Comparison of ENCODE assay signal across 23 cellular contexts in the genomic region with DNA sequence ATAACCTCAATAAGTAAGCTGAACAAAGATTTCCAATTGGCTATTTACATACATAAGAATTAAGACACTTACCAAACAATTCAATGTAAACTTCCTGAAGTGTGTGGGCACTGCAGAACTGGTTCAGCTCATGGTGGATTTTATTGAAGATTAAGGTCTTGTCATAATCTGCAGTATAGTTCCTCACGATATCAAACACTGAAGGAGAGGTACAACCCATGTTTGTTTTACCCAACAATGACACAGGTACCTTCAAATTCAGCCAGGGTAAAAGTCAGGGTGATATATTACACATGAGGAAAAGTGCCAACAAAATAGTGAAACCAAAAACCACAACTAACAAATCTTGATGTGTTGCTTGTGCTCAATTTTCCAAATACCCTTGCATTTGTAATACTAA. TPM values are rescaled to one million over a fixed set of nuclear protein-coding genes. Genes with fewer than 3 reads are reported as not detected.
DNase-seq lines count a peak whose midpoint lies in the region; ATAC-seq and TF ChIP-seq lines count a peak whose summit lies in the region.
"Had no signal": no experiment of that assay in that cellular context is flagged by ENCODE, and none has a peak within 500 bp of the region (broad histone marks: within the 10 kb centered on the region; RNA-seq: fewer than 3 reads in every experiment).

No MANE protein-coding gene starts in this region.

- H3K27me3 ChIP-seq in neutrophil = no peaks in the 10 kb centered on the region
- H3K27me3 ChIP-seq: BLaER1 treated with 17β-estradiol and CSF1 and Interleukin-3, amounts not matched to agents 10 nM and 100 nM had no signal

- no peaks in the 10 kb centered on the region for H3K9me3 ChIP-seq in neutrophil
- H3K9me3 ChIP-seq: Caco-2 had no signal

- DNase-seq in DMS53 (lab: John Stamatoyannopoulos, UW) = peak; percentile 14
- DNase-seq in DMS53 treated with DMSO at 0.1 percent for 48 hours (lab: John Stamatoyannopoulos, UW; ENCODE audit: unreplicated experiment) = no peak
- DNase-seq in A172 (ENCODE audit: low spot score) = no peak
- no peak for DNase-seq in cortex of kidney (lab: John Stamatoyannopoulos, UW)
- DNase-seq: Caco-2; CD4-positive, alpha-beta memory T cell; Kasumi-1; MM.1S; NCI-H1048; NCI-H1417 treated with DMSO at 0.1 percent for 48 hours; NCI-H187 treated with DMSO at 0.1 percent for 48 hours; NCI-H226; NCI-H510A treated with DMSO at 0.1 percent for 48 hours; NCI-H748 treated with DMSO at 0.1 percent for 48 hours; PC-9; RPMI8226; SHP77 had no signal

- peaks cover 17% of the 10 kb centered on the region for H3K36me3 ChIP-seq in neutrophil

- peak overlapping the region; percentile 53 for H3K27ac ChIP-seq in neutrophil
- H3K27ac ChIP-seq: 22Rv1; BLaER1 treated with 17β-estradiol and CSF1 and Interleukin-3, amounts not matched to agents 10 nM and 100 nM; PC-9 had no signal

- no peak for TF ChIP-seq CTCF in neutrophil (IDR thresholded peaks at IDR 0.05)

- H3K4me3 ChIP-seq in neutrophil (ENCODE audit: low read depth in 1 of 2, low read length in 1 of 2) = no peak overlapping the region
- H3K4me3 ChIP-seq: BLaER1 treated with 17β-estradiol and CSF1 and Interleukin-3, amounts not matched to agents 10 nM and 100 nM; PC-9 had no signal

- peaks cover 22 to 27% of the 10 kb centered on the region in 2 experiments for H3K4me1 ChIP-seq in neutrophil (ENCODE audit: control insufficient read depth in 1 of 2, insufficient read depth in 1 of 2, low read depth in 1 of 2, low read length in 1 of 2)
- H3K4me1 ChIP-seq: BLaER1 treated with 17β-estradiol and CSF1 and Interleukin-3, amounts not matched to agents 10 nM and 100 nM; Caco-2 had no signal

- peak; percentile 72 for ATAC-seq in esophagus mucosa
- ATAC-seq in HG02870 (IDR thresholded peaks at IDR 0.05; ENCODE audit: unreplicated experiment) = no peak
- no peak for ATAC-seq in HG03095 (IDR thresholded peaks at IDR 0.05; ENCODE audit: unreplicated experiment)

RNA-seq across cellular contexts. Expression of a gene that starts 10.0 kb away (rescaled TPM):
- total RNA-seq in esophagus mucosa = 29.5 TPM
- 63.0 and 72.1 TPM in 2 replicates for total RNA-seq in A172 (2014; rRNA removed; shearing (Covaris generic))

RNA-seq across cellular contexts. Expression of a gene that starts 53.5 kb away (rescaled TPM):
- total RNA-seq in esophagus mucosa = 9.7 TPM
- 44.8 and 51.1 TPM in 2 replicates for total RNA-seq in A172 (2014; rRNA removed; shearing (Covaris generic))
